Comparison of ENCODE assay signal across 8 cellular contexts in the genomic region with DNA sequence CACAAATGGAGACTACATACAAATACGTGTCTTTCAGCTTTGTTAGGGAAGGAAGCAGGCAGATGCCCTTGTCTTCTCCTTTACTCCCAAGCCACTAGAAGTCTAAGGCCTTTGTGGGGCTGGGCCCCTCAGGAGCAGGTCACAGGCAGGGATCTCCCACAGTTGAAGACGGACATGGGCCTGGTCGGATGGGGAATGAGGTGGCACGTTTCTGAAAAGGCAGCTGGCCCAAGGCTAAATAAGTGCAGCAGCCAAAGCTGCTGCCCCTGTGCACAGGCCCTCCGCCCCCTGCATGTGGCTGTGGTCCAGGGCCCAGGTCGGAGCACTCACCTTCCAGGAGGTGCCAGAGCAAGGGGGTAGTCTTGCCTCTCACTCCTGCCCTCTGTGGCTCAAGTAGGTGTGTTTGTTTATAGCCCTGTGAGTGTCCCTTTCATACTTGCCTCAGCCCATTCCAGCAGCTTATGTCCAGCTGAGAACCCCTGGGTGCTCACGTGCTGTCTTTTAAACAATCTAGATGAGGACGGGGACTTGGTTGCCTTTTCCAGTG. TPM values are rescaled to one million over a fixed set of nuclear protein-coding genes. Genes with fewer than 3 reads are reported as not detected.
DNase-seq lines count a peak whose midpoint lies in the region; ATAC-seq and TF ChIP-seq lines count a peak whose summit lies in the region.

No MANE protein-coding gene starts in this region.

- no peak for TF ChIP-seq POLR2A in breast epithelium (IDR thresholded peaks at IDR 0.05)
- TF ChIP-seq POLR2A in vagina (IDR thresholded peaks at IDR 0.05): no peak

- peak overlapping the region; percentile 14 to 95 for H3K9ac ChIP-seq in mucosa of rectum (ENCODE audit: low read depth in 1 of 2, low read length in 2 of 2)

- H3K4me3 ChIP-seq in right cardiac atrium (ENCODE audit: low read length) (peak overlapping the region; percentile 88), breast epithelium (peak overlapping the region; percentile 94 to 100 (median 100)), mucosa of rectum (ENCODE audit: low read length in 2 of 2) (peak overlapping the region; percentile 87 to 91), vagina (peak overlapping the region; percentile 85 to 99)

- H3K27ac ChIP-seq in right cardiac atrium (ENCODE audit: low read length) (peak overlapping the region; percentile 13), breast epithelium (peak overlapping the region; percentile 41 to 100), mucosa of rectum (ENCODE audit: low read depth in 2 of 2, low read length in 2 of 2) (no peak overlapping the region), vagina (peak overlapping the region; percentile 99)

- H3K27me3 ChIP-seq in right cardiac atrium (ENCODE audit: control insufficient read depth, insufficient read depth) (no peaks in the 10 kb centered on the region), breast epithelium (no peaks in the 10 kb centered on the region), mucosa of rectum (ENCODE audit: control insufficient read depth in 2 of 2, insufficient read depth in 2 of 2, low read length in 2 of 2) (no peaks in the 10 kb centered on the region), vagina (no peaks in the 10 kb centered on the region)

- WGBS in right cardiac atrium: 51% methylated on average over 8 of the region's 8 CpGs

- H3K9me3 ChIP-seq in right cardiac atrium (ENCODE audit: control insufficient read depth, low read length) (no peaks in the 10 kb centered on the region), breast epithelium (no peaks in the 10 kb centered on the region), mucosa of rectum (ENCODE audit: control insufficient read depth in 2 of 2, low read length in 2 of 2) (no peaks in the 10 kb centered on the region), vagina (no peaks in the 10 kb centered on the region)

- ATAC-seq in right cardiac atrium (no peak), left ventricle myocardium superior (no peak), GM21447 (IDR thresholded peaks at IDR 0.05; ENCODE audit: unreplicated experiment) (no peak)

- H3K4me1 ChIP-seq in right cardiac atrium (ENCODE audit: control insufficient read depth, insufficient read depth, low read length) (peaks cover 16% of the 10 kb centered on the region), breast epithelium (peaks cover 15 to 24% of the 10 kb centered on the region in 2 donors), mucosa of rectum (ENCODE audit: control insufficient read depth in 2 of 2, insufficient read depth in 2 of 2, low read length in 2 of 2) (peaks cover 73 to 78% of the 10 kb centered on the region in 2 donors), vagina (peaks cover 82% of the 10 kb centered on the region)

- peaks cover 20% of the 10 kb centered on the region for H3K36me3 ChIP-seq in breast epithelium
- H3K36me3 ChIP-seq in mucosa of rectum (ENCODE audit: control insufficient read depth in 2 of 2, insufficient read depth in 2 of 2, low read length in 2 of 2): peaks cover 31 to 47% of the 10 kb centered on the region in 2 donors
- peaks cover 0 to 49% of the 10 kb centered on the region in 2 donors for H3K36me3 ChIP-seq in vagina

- TF ChIP-seq CTCF in breast epithelium (IDR thresholded peaks at IDR 0.05) (no peak), vagina (IDR thresholded peaks at IDR 0.05) (no peak)

- peak in 2 of 3 donors; percentile 54 to 59 for DNase-seq in right cardiac atrium
- DNase-seq in left ventricle myocardium superior: no peak
- no peak for DNase-seq in breast epithelium (ENCODE audit: low spot score in 2 of 2)
- DNase-seq in vagina (ENCODE audit: extremely low spot score in 2 of 2): no peak
- DNase-seq in A172 (ENCODE audit: low spot score): no peak
- no peak for DNase-seq in KG1 (lab: John Stamatoyannopoulos, UW)

- intact Hi-C loops in right cardiac atrium (cut with DNase I) (no loop called here), left ventricle myocardium superior (cut with micrococcal nuclease) (no loop called here), breast epithelium (cut with DNase I; ENCODE audit: low total_unique reads) (no loop called here), vagina (cut with DNase I) (no loop called here)

RNA-seq across cellular contexts. Expression of a gene that starts 1.8 kb away (rescaled TPM):
- total RNA-seq in right cardiac atrium (100 to 1,000 TPM; 307 to 406 (median 370) TPM), left ventricle myocardium superior (434 TPM), breast epithelium (100 to 1,000 TPM; 407 to 695 (median 462) TPM), vagina (373 TPM)
- polyA plus RNA-seq in right cardiac atrium: 257 TPM
- total RNA-seq in A172 (2014; rRNA removed; shearing (Covaris generic)): 2,241 and 2,527 TPM in 2 replicates

RNA-seq across cellular contexts. Expression of a gene that starts 15.9 kb away (rescaled TPM):
- 10 to 100 TPM; 71.8 to 82.2 (median 80.9) TPM for total RNA-seq in right cardiac atrium
- 56.7 TPM for polyA plus RNA-seq in right cardiac atrium
- 110 TPM for total RNA-seq in left ventricle myocardium superior
- total RNA-seq in breast epithelium: 10 to 100 TPM; 43.0 to 73.7 (median 54.6) TPM
- 95.5 TPM for total RNA-seq in vagina
- total RNA-seq in A172 (2014; rRNA removed; shearing (Covaris generic)): 352 and 377 TPM in 2 replicates

RNA-seq across cellular contexts. Expression of a gene that starts 28.7 kb away (rescaled TPM):
- total RNA-seq in right cardiac atrium (10 to 100 TPM; 17.3 to 24.3 (median 22.6) TPM), left ventricle myocardium superior (7.1 TPM), breast epithelium (1 to 10 TPM; 3.8 to 8.8 (median 6.7) TPM), vagina (10.6 TPM)
- polyA plus RNA-seq in right cardiac atrium: 18.6 TPM
- total RNA-seq in A172 (2014; rRNA removed; shearing (Covaris generic)): 8.6 and 13.4 TPM in 2 replicates

RNA-seq across cellular contexts. Expression of a gene that starts 36.1 kb away (rescaled TPM):
- total RNA-seq in right cardiac atrium (10 to 100 TPM; 12.3 to 20.1 (median 16.4) TPM), left ventricle myocardium superior (14.8 TPM), breast epithelium (10 to 100 TPM; 32.3 to 67.2 (median 48.8) TPM), vagina (53.8 TPM)
- polyA plus RNA-seq in right cardiac atrium: 20.5 TPM
- total RNA-seq in A172 (2014; rRNA removed; shearing (Covaris generic)): 11.9 and 15.9 TPM in 2 replicates

Comparison
In these comparisons a context has a peak if more than half of its experiments do, and no peak if none do; other contexts are left out.
1. DNase-seq: peak in right cardiac atrium (2 of 3); none in left ventricle myocardium superior (single experiment), breast epithelium (0 of 2), vagina (0 of 2), A172 (single experiment) and KG1 (single experiment).
2. H3K27ac ChIP-seq: peak in right cardiac atrium (single experiment), breast epithelium (2 of 2) and vagina (single experiment); none in mucosa of rectum (0 of 2).
3. Peak in every context shown above with its lines, with median percentiles within 50 percentile points of each other: H3K4me3 ChIP-seq.